9 cellular contexts compared by ENCODE assay signal in genomic region chr9:96048116-96048953, GRCh38.
DNase-seq lines count a peak whose midpoint lies in the region; ATAC-seq and TF ChIP-seq lines count a peak whose summit lies in the region.
"Had no signal": no experiment of that assay in that cellular context is flagged by ENCODE, and none has a peak within 500 bp of the region (broad histone marks: within the 10 kb centered on the region; RNA-seq: fewer than 3 reads in every experiment).

No MANE protein-coding gene starts in this region.

- peaks cover 5% of the 10 kb centered on the region for H3K4me1 Mint-ChIP-seq in activated naive CD8-positive, alpha-beta T cell treated with anti-CD3 and anti-CD28 coated beads, Interleukin-2, amount 10 ng/mL, durations not matched to agents 7 days and 5 days

- H3K9me3 Mint-ChIP-seq in activated naive CD8-positive, alpha-beta T cell treated with anti-CD3 and anti-CD28 coated beads, Interleukin-2, amount 10 ng/mL, durations not matched to agents 7 days and 5 days, result no peaks in the 10 kb centered on the region

- H3K27ac Mint-ChIP-seq in activated naive CD8-positive, alpha-beta T cell treated with anti-CD3 and anti-CD28 coated beads, Interleukin-2, amount 10 ng/mL, durations not matched to agents 7 days and 5 days, result peak overlapping the region; percentile 56
- H3K27ac Mint-ChIP-seq: dendritic cell treated with granulocyte-macrophage colony-stimulating factor and Interleukin-4, amounts not matched to agents 40 ng/mL and 50 ng/mL, for 4 days had no signal

- no peak for TF ChIP-seq CTCF in GM10266 (IDR thresholded peaks at IDR 0.05; ENCODE audit: control insufficient read depth, insufficient read depth, low read depth, missing control alignments)

- no peaks in the 10 kb centered on the region for H3K36me3 Mint-ChIP-seq in activated naive CD8-positive, alpha-beta T cell treated with anti-CD3 and anti-CD28 coated beads, Interleukin-2, amount 10 ng/mL, durations not matched to agents 7 days and 5 days

- peaks cover 9% of the 10 kb centered on the region for H3K27me3 Mint-ChIP-seq in activated naive CD8-positive, alpha-beta T cell treated with anti-CD3 and anti-CD28 coated beads, Interleukin-2, amount 10 ng/mL, durations not matched to agents 7 days and 5 days

- no peak for ATAC-seq in activated naive CD8-positive, alpha-beta T cell treated with anti-CD3 and anti-CD28 coated beads, Interleukin-2, amount 10 ng/mL, durations not matched to agents 7 days and 5 days (ENCODE audit: low read depth)

- POLR2A ChIA-PET in activated naive CD8-positive, alpha-beta T cell treated with anti-CD3 and anti-CD28 coated beads, Interleukin-2, amount 10 ng/mL, durations not matched to agents 7 days and 5 days (lab: Charles Lee), result interaction anchor here (0.5 kb wide), 1 partner anchor 1328 kb away, joined by 4 read pairs; no protein-coding TSS in a partner anchor

- H3K4me3 Mint-ChIP-seq in activated naive CD8-positive, alpha-beta T cell treated with anti-CD3 and anti-CD28 coated beads, Interleukin-2, amount 10 ng/mL, durations not matched to agents 7 days and 5 days, result peak overlapping the region; percentile 63
- H3K4me3 Mint-ChIP-seq: dendritic cell treated with granulocyte-macrophage colony-stimulating factor and Interleukin-4, amounts not matched to agents 40 ng/mL and 50 ng/mL, for 4 days had no signal

- peak; percentile 34 for DNase-seq in GM10266 (ENCODE audit: extremely low spot score)
- DNase-seq in activated naive CD8-positive, alpha-beta T cell treated with anti-CD3 and anti-CD28 coated beads, Interleukin-2, amount 10 ng/mL, durations not matched to agents 7 days and 5 days, result no peak
- peak; percentile 21 to 32 for DNase-seq in hippocampal formation (lab: John Stamatoyannopoulos, UW)
- peak; percentile 52 for DNase-seq in putamen (ENCODE audit: low spot score)
- no peak for DNase-seq in RPMI8226
- no peak for DNase-seq in NK-92 (lab: John Stamatoyannopoulos, UW; ENCODE audit: unreplicated experiment)
- no peak for DNase-seq in T-helper 9 cell
- no peak for DNase-seq in NCI-H510A (lab: John Stamatoyannopoulos, UW)

Comparison
In these comparisons a context has a peak if more than half of its experiments do, and no peak if none do; other contexts are left out.
1. DNase-seq: peak in GM10266 (single experiment), hippocampal formation (2 of 2) and putamen (single experiment); none in activated naive CD8-positive, alpha-beta T cell treated with anti-CD3 and anti-CD28 coated beads, Interleukin-2, amount 10 ng/mL, durations not matched to agents 7 days and 5 days (single experiment), RPMI8226 (single experiment), NK-92 (single experiment), T-helper 9 cell (single experiment) and NCI-H510A (single experiment).